In genomic region chr15:50307799-50308198, GRCh38 we compare ENCODE assay signal across 1 cellular context.
TF ChIP-seq lines count a peak whose summit lies in the region.

No MANE protein-coding gene starts in this region.

TF ChIP-seq in SK-N-SH treated with all-trans-retinoic acid at 6 μM for 48 hours, 23 proteins besides CTCF, POLR2A, EP300 and RAD21 (continued from another document):
- no peak for TF ChIP-seq CREB5 (CRISPR knock-in tag; IDR thresholded peaks at IDR 0.05; ENCODE audit: low read depth)
- no peak for TF ChIP-seq PATZ1 (CRISPR knock-in tag; IDR thresholded peaks at IDR 0.05; ENCODE audit: borderline replicate concordance)
- TF ChIP-seq TCF4 (CRISPR knock-in tag; IDR thresholded peaks at IDR 0.05; ENCODE audit: borderline replicate concordance) = no peak
- no peak for TF ChIP-seq ISL1 (CRISPR knock-in tag; IDR thresholded peaks at IDR 0.05)
- no peak for TF ChIP-seq TOX (CRISPR knock-in tag; IDR thresholded peaks at IDR 0.05; ENCODE audit: borderline replicate concordance)
- no peak for TF ChIP-seq ESRRG (CRISPR knock-in tag; IDR thresholded peaks at IDR 0.05)
- peak; percentile 90 for TF ChIP-seq ZNF8 (CRISPR knock-in tag; IDR thresholded peaks at IDR 0.05)
- TF ChIP-seq ZFP30 (CRISPR knock-in tag; IDR thresholded peaks at IDR 0.05) = peak; percentile 95
